8 cellular contexts compared by ENCODE assay signal in genomic region chr2:205925373-205926337, GRCh38.
A peak's percentile ranks its signal among the peaks of the same experiment; 100 is the strongest.
DNase-seq lines count a peak whose midpoint lies in the region; ATAC-seq and TF ChIP-seq lines count a peak whose summit lies in the region.

No MANE protein-coding gene starts in this region.

- H3K27me3 ChIP-seq in neuron (ENCODE audit: insufficient read depth, low read length), result peaks cover 2% of the 10 kb centered on the region
- peaks cover 3 to 42% (median 6%) of the 10 kb centered on the region in 5 donors for H3K27me3 ChIP-seq in subcutaneous abdominal adipose tissue (ENCODE audit: control insufficient read depth in 5 of 5, insufficient read depth in 4 of 5, low read length in 5 of 5)

- H3K9ac ChIP-seq in subcutaneous abdominal adipose tissue (ENCODE audit: low read length in 5 of 5), result peak overlapping the region in 1 of 5 donors; percentile 8

- no peaks in the 10 kb centered on the region for H3K9me3 Mint-ChIP-seq in activated T-helper 17 cell treated with anti-CD3 and anti-CD28 coated beads, Interleukin-2, amount 50 U/mL, for 72 hours

- peak; percentile 95 for TF ChIP-seq CTCF in fibroblast of villous mesenchyme (IDR thresholded peaks at IDR 0.05; ENCODE audit: insufficient read depth, low read depth, low read length)

- peak; percentile 92 for ATAC-seq in GM19467 (IDR thresholded peaks at IDR 0.05; ENCODE audit: unreplicated experiment)
- ATAC-seq in activated T-helper 17 cell treated with anti-CD3 and anti-CD28 coated beads, Interleukin-2, amount 50 U/mL, for 72 hours (replicated peaks), result peak; percentile 88

- H3K27me3 Mint-ChIP-seq in activated T-helper 17 cell treated with anti-CD3 and anti-CD28 coated beads, Interleukin-2, amount 50 U/mL, for 72 hours, result peaks cover 52% of the 10 kb centered on the region

- DNase-seq in COR-L47 (lab: John Stamatoyannopoulos, UW) (peak; percentile 59), HK-2 (ENCODE audit: unreplicated experiment) (peak; percentile 79), fibroblast of villous mesenchyme (ENCODE audit: low read depth) (peak; percentile 65)

- no peaks in the 10 kb centered on the region for H3K9me3 ChIP-seq in neuron (ENCODE audit: low read length)
- H3K9me3 ChIP-seq in subcutaneous abdominal adipose tissue (ENCODE audit: control insufficient read depth in 5 of 5, low read length in 5 of 5), result no peaks in the 10 kb centered on the region

- peak overlapping the region; percentile 43 for H3K4me3 Mint-ChIP-seq in activated T-helper 17 cell treated with anti-CD3 and anti-CD28 coated beads, Interleukin-2, amount 50 U/mL, for 72 hours

- H3K4me1 ChIP-seq in neuron (ENCODE audit: insufficient read depth, low read length) (peaks cover 21% of the 10 kb centered on the region), subcutaneous abdominal adipose tissue (ENCODE audit: control insufficient read depth in 5 of 5, insufficient read depth in 5 of 5, low read length in 5 of 5) (peaks cover 0 to 21% (median 10%) of the 10 kb centered on the region in 5 donors)

- H3K27ac ChIP-seq in subcutaneous abdominal adipose tissue (ENCODE audit: low read depth, low read length), result no peak overlapping the region

- H3K36me3 Mint-ChIP-seq in activated T-helper 17 cell treated with anti-CD3 and anti-CD28 coated beads, Interleukin-2, amount 50 U/mL, for 72 hours (ENCODE audit: low read depth), result no peaks in the 10 kb centered on the region

- H3K4me3 ChIP-seq in fibroblast of villous mesenchyme (ENCODE audit: low read depth, low read length) (peak overlapping the region; percentile 34), neuron (ENCODE audit: low read length) (peak overlapping the region; percentile 18), subcutaneous abdominal adipose tissue (ENCODE audit: low read depth in 1 of 5, low read length in 5 of 5) (peak overlapping the region in 4 of 5 donors; percentile 8 to 38 (median 28))

- H3K4me1 Mint-ChIP-seq in activated T-helper 17 cell treated with anti-CD3 and anti-CD28 coated beads, Interleukin-2, amount 50 U/mL, for 72 hours, result peaks cover 9% of the 10 kb centered on the region

- no peak overlapping the region for H3K27ac Mint-ChIP-seq in activated T-helper 17 cell treated with anti-CD3 and anti-CD28 coated beads, Interleukin-2, amount 50 U/mL, for 72 hours

- H3K36me3 ChIP-seq in neuron (ENCODE audit: insufficient read depth, low read length), result no peaks in the 10 kb centered on the region
- no peaks in the 10 kb centered on the region for H3K36me3 ChIP-seq in subcutaneous abdominal adipose tissue (ENCODE audit: control insufficient read depth in 5 of 5, insufficient read depth in 5 of 5, low read length in 5 of 5)

- H2AFZ ChIP-seq in neuron (ENCODE audit: low read depth, low read length), result peak overlapping the region; percentile 38

TF ChIP-seq in PFSK-1, 5 proteins besides CTCF, POLR2A, EP300 and RAD21:
- peak; percentile 91 for TF ChIP-seq FOXP2 (optimal IDR thresholded peaks at IDR 0.05; ENCODE audit: borderline replicate concordance, extremely low read depth, extremely low read length, insufficient read depth)
- TF ChIP-seq SIN3A (IDR thresholded peaks at IDR 0.05; ENCODE audit: borderline replicate concordance, insufficient read depth, low read length), result no peak
